Comparison of ENCODE assay signal across 12 cellular contexts in genomic region chr20:57435105-57435497, GRCh38. TPM values are rescaled to one million over a fixed set of nuclear protein-coding genes. Genes with fewer than 3 reads are reported as not detected.
DNase-seq lines count a peak whose midpoint lies in the region; ATAC-seq and TF ChIP-seq lines count a peak whose summit lies in the region.
"Had no signal": no experiment of that assay in that cellular context is flagged by ENCODE, and none has a peak within 500 bp of the region (broad histone marks: within the 10 kb centered on the region; RNA-seq: fewer than 3 reads in every experiment).

No MANE protein-coding gene starts in this region.

- H3K9ac ChIP-seq in PC-3 (ENCODE audit: low read length) (no peak overlapping the region), GM23248 (no peak overlapping the region)

- in situ Hi-C loops in GM23248 (cut with MboI) = no loop called here

- H3K9me2 ChIP-seq in PC-3 (replicated peaks; ENCODE audit: low read length) = no peaks in the 10 kb centered on the region
- no peaks in the 10 kb centered on the region for H3K9me2 ChIP-seq in GM23248 (ENCODE audit: insufficient read depth)

- H3K79me2 ChIP-seq in PC-3 (ENCODE audit: low read length) (no peaks in the 10 kb centered on the region), GM23248 (ENCODE audit: insufficient read depth) (no peaks in the 10 kb centered on the region)

- WGBS in lower leg skin, 2 donors = 62 to 67% methylated on average over 10 of the region's 10 CpGs
- 45 to 47% methylated on average over 10 of the region's 10 CpGs for WGBS in GM23248 (ENCODE audit: low coverage in 1 of 2, low lambda C conversion rate in 2 of 2, missing lambda C conversion rate in 2 of 2), 2 experiments

- POLR2A ChIA-PET in PC-3 (lab: Charles Lee; ENCODE audit: unreplicated experiment) = interaction anchor here (0.8 kb wide), 1 partner anchor 274 kb away, joined by 5 read pairs; no protein-coding TSS in a partner anchor

- H3K27me3 Mint-ChIP-seq in activated naive CD8-positive, alpha-beta T cell = no peaks in the 10 kb centered on the region
- no peaks in the 10 kb centered on the region for H3K27me3 Mint-ChIP-seq in activated naive CD8-positive, alpha-beta T cell treated with anti-CD3 and anti-CD28 coated beads, Interleukin-2, amount 50 U/mL, for 24 hours
- no peaks in the 10 kb centered on the region for H3K27me3 Mint-ChIP-seq in stimulated activated memory B cell treated with anti-CD40 and anti-IgM and Interleukin-4, amounts not matched to agents 10 μg/mL and 1 μg/mL and 100 μg/mL, for 72 hours

- no peaks in the 10 kb centered on the region for H3K36me3 ChIP-seq in PC-3 (ENCODE audit: low read depth, low read length)
- H3K36me3 ChIP-seq in GM23248 (ENCODE audit: low read depth) = no peaks in the 10 kb centered on the region
- H3K36me3 ChIP-seq: ascending aorta had no signal

- H3K9me3 ChIP-seq in PC-3 (ENCODE audit: low read length) = no peaks in the 10 kb centered on the region
- H3K9me3 ChIP-seq in GM23248 (ENCODE audit: low read depth) = no peaks in the 10 kb centered on the region
- H3K9me3 ChIP-seq: ascending aorta had no signal

- no peak for DNase-seq in activated naive CD8-positive, alpha-beta T cell treated with anti-CD3 and anti-CD28 coated beads, Interleukin-2, amount 50 U/mL, for 24 hours
- DNase-seq in PC-3 (no peak), lower leg skin (ENCODE audit: low spot score in 2 of 2) (no peak), NCI-H2196 treated with DMSO at 0.1 percent for 48 hours (lab: John Stamatoyannopoulos, UW; ENCODE audit: unreplicated experiment) (no peak), GM23248 (no peak)
- DNase-seq: stimulated activated CD4-positive, alpha-beta T cell treated with anti-CD3 and anti-CD28 coated beads, Interleukin-12 subunit alpha, Interleukin-12 subunit beta, amount 100 ng/mL, for 4 hours had no signal

- no peak overlapping the region for H3K27ac ChIP-seq in PC-3 (ENCODE audit: low read length)
- H3K27ac ChIP-seq in layer of hippocampus (ENCODE audit: low read depth, low read length) = peak overlapping the region; percentile 4
- H3K27ac ChIP-seq in GM23248 = no peak overlapping the region

- H3K9me3 Mint-ChIP-seq in activated naive CD8-positive, alpha-beta T cell (ENCODE audit: low read depth) = no peaks in the 10 kb centered on the region
- no peaks in the 10 kb centered on the region for H3K9me3 Mint-ChIP-seq in activated naive CD8-positive, alpha-beta T cell treated with anti-CD3 and anti-CD28 coated beads, Interleukin-2, amount 50 U/mL, for 24 hours
- H3K9me3 Mint-ChIP-seq in stimulated activated memory B cell treated with anti-CD40 and anti-IgM and Interleukin-4, amounts not matched to agents 10 μg/mL and 1 μg/mL and 100 μg/mL, for 72 hours = no peaks in the 10 kb centered on the region
- H3K9me3 Mint-ChIP-seq: T-helper 1 cell treated with Interleukin-12 subunit alpha and Interleukin-12 subunit beta and Interleukin-4 antibody, amounts not matched to agents 30 μg/mL and 1 μg/mL, for 36 hours had no signal

- no TSS peak for BruUV-seq in PC-3 (replicated peaks; lab: Mats Ljungman, UMichigan)

- H3F3A ChIP-seq in PC-3 (ENCODE audit: low read length, unreplicated experiment) (no peaks in the 10 kb centered on the region), GM23248 (ENCODE audit: insufficient read depth) (no peaks in the 10 kb centered on the region)

- CTCF ChIA-PET in PC-3 (lab: Charles Lee) = no interaction called here

- intact Hi-C loops in PC-3 (cut with micrococcal nuclease) = loop anchor here (5.0 kb wide), 2 partner anchors 43 to 62 kb away; partner anchors contain the start of gene RBM38
- intact Hi-C loops in lower leg skin (cut with DNase I; ENCODE audit: low total_unique reads) = no loop called here

- H3K36me3 Mint-ChIP-seq in activated naive CD8-positive, alpha-beta T cell = no peaks in the 10 kb centered on the region
- H3K36me3 Mint-ChIP-seq in activated naive CD8-positive, alpha-beta T cell treated with anti-CD3 and anti-CD28 coated beads, Interleukin-2, amount 50 U/mL, for 24 hours (ENCODE audit: low read depth) = no peaks in the 10 kb centered on the region
- H3K36me3 Mint-ChIP-seq in stimulated activated memory B cell treated with anti-CD40 and anti-IgM and Interleukin-4, amounts not matched to agents 10 μg/mL and 1 μg/mL and 100 μg/mL, for 72 hours = no peaks in the 10 kb centered on the region

- H4K20me1 ChIP-seq in PC-3 (ENCODE audit: low read length) = no peaks in the 10 kb centered on the region
- H4K20me1 ChIP-seq in GM23248 (ENCODE audit: insufficient read depth) = no peaks in the 10 kb centered on the region

- no peak for TF ChIP-seq POLR2A in lower leg skin (IDR thresholded peaks at IDR 0.05)

- H3K4me3 ChIP-seq in PC-3 (ENCODE audit: low read length) = peak overlapping the region; percentile 20; the same call in 1 of the 2 replicates
- no peak overlapping the region for H3K4me3 ChIP-seq in lower leg skin (ENCODE audit: low read depth, poor library complexity, severe bottlenecking)
- H3K4me3 ChIP-seq in GM23248 = no peak overlapping the region
- H3K4me3 ChIP-seq: ascending aorta had no signal

- no peak for ATAC-seq in activated naive CD8-positive, alpha-beta T cell treated with anti-CD3 and anti-CD28 coated beads, Interleukin-2, amount 50 U/mL, for 24 hours
- ATAC-seq in PC-3 = no peak
- no peak for ATAC-seq in stimulated activated memory B cell treated with anti-CD40 and anti-IgM and Interleukin-4, amounts not matched to agents 10 μg/mL and 1 μg/mL and 100 μg/mL, for 72 hours

- H3K4me2 ChIP-seq in PC-3 (ENCODE audit: low read length) = peak overlapping the region; percentile 54
- H3K4me2 ChIP-seq in GM23248 (ENCODE audit: unreplicated experiment) = no peak overlapping the region

- H3K27ac Mint-ChIP-seq in activated naive CD8-positive, alpha-beta T cell = peak overlapping the region; percentile 22
- H3K27ac Mint-ChIP-seq in activated naive CD8-positive, alpha-beta T cell treated with anti-CD3 and anti-CD28 coated beads, Interleukin-2, amount 50 U/mL, for 24 hours = no peak overlapping the region
- peak overlapping the region; percentile 81 for H3K27ac Mint-ChIP-seq in stimulated activated memory B cell treated with anti-CD40 and anti-IgM and Interleukin-4, amounts not matched to agents 10 μg/mL and 1 μg/mL and 100 μg/mL, for 72 hours

- peaks cover 55% of the 10 kb centered on the region for H3K4me1 Mint-ChIP-seq in activated naive CD8-positive, alpha-beta T cell (ENCODE audit: low read depth)
- peaks cover 52% of the 10 kb centered on the region for H3K4me1 Mint-ChIP-seq in activated naive CD8-positive, alpha-beta T cell treated with anti-CD3 and anti-CD28 coated beads, Interleukin-2, amount 50 U/mL, for 24 hours
- H3K4me1 Mint-ChIP-seq in stimulated activated memory B cell treated with anti-CD40 and anti-IgM and Interleukin-4, amounts not matched to agents 10 μg/mL and 1 μg/mL and 100 μg/mL, for 72 hours = peaks cover 60% of the 10 kb centered on the region

- H2AFZ ChIP-seq in PC-3 (ENCODE audit: low read length) (peak overlapping the region; percentile 3; the same call in 1 of the 2 replicates), GM23248 (no peak overlapping the region)

- H3K4me3 Mint-ChIP-seq in activated naive CD8-positive, alpha-beta T cell = peak overlapping the region; percentile 42
- no peak overlapping the region for H3K4me3 Mint-ChIP-seq in activated naive CD8-positive, alpha-beta T cell treated with anti-CD3 and anti-CD28 coated beads, Interleukin-2, amount 50 U/mL, for 24 hours
- H3K4me3 Mint-ChIP-seq in stimulated activated memory B cell treated with anti-CD40 and anti-IgM and Interleukin-4, amounts not matched to agents 10 μg/mL and 1 μg/mL and 100 μg/mL, for 72 hours = no peak overlapping the region
- H3K4me3 Mint-ChIP-seq: H9; T-helper 1 cell treated with Interleukin-12 subunit alpha and Interleukin-12 subunit beta and Interleukin-4 antibody, amounts not matched to agents 30 μg/mL and 1 μg/mL, for 36 hours had no signal

- peaks cover 31% of the 10 kb centered on the region for H3K4me1 ChIP-seq in PC-3 (ENCODE audit: insufficient read depth, low read length)
- H3K4me1 ChIP-seq in GM23248 (ENCODE audit: insufficient read depth) = no peaks in the 10 kb centered on the region

- TF ChIP-seq CTCF in PC-3 (conservative IDR thresholded peaks at IDR 0.05; ENCODE audit: low read depth, low read length) = no peak
- TF ChIP-seq CTCF in lower leg skin (IDR thresholded peaks at IDR 0.05) = no peak

- H3K27me3 ChIP-seq in PC-3 (ENCODE audit: low read length) (no peaks in the 10 kb centered on the region), layer of hippocampus (ENCODE audit: control insufficient read depth, insufficient read depth, low read length) (no peaks in the 10 kb centered on the region), GM23248 (replicated peaks; ENCODE audit: insufficient read depth) (peaks cover 12% of the 10 kb centered on the region; the same call in 1 of the 2 replicates)
- H3K27me3 ChIP-seq: ascending aorta had no signal

RNA-seq across cellular contexts. Expression of gene RBM38, which starts 43.9 kb away (rescaled TPM):
- total RNA-seq in PC-3 (2014; rRNA removed) = 56.5 and 59.3 TPM in 2 replicates
- total RNA-seq in lower leg skin = 10 to 100 TPM in 2 of 4 donors, 1 to 10 TPM in 2; 6.2 to 13.3 (median 11.2) TPM
- 3.7 and 8.1 TPM in 2 replicates for total RNA-seq in GM23248 (2014; rRNA removed; shearing (Covaris generic))
- polyA plus RNA-seq in GM23248 (2016; fragmentation: Nextera tagmentation; extraction: Ambion mirVana) = 1.3 and 2.0 TPM in 2 replicates
